ENCODE assay signal across 27 cellular contexts in the genomic region with DNA sequence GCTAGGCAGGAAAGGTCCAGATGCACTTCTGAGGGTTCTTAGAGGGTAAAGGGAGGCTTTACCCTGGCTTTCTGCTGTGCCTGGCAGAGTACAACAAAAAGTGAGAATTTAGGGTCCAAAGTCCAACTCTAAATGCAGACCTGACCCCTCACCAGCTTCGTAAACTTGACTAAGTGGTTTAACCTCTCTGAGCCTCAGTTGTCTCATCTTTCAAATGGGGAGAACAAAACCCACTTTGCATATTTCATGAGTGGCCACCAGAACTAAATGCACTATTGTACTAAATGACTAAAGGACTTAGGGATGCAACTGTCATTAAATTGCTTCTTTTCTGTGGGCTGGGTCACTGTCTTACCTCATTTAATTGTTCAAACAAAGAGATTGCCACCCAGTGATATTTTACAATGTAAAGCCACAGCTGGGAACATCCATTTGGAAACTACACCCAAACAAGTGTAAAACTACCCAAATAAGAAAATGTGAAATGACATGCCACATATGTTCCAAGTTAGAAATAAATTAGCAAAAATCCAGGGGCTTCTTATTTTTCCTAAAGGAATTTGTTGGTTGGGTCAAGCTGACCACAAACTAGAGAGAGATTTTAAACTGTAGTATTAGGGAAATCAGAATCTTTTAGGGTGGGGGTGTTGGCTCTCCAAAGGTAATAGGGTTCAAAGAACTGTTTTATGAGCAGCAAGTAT. TPM values are rescaled to one million over a fixed set of nuclear protein-coding genes. Genes with fewer than 3 reads are reported as not detected.
"Had no signal": no experiment of that assay in that cellular context is flagged by ENCODE, and none has a peak within 500 bp of the region (broad histone marks: within the 10 kb centered on the region; RNA-seq: fewer than 3 reads in every experiment).

No MANE protein-coding gene starts in this region.

- H3K9me3 Mint-ChIP-seq: activated naive CD4-positive, alpha-beta T cell treated with anti-CD3 and anti-CD28 coated beads, Interleukin-2, amount 50 U/mL, for 24 hours; central memory CD8-positive, alpha-beta T cell; endodermal cell; memory B cell; neural progenitor cell; stimulated activated naive CD8-positive, alpha-beta T cell treated with anti-CD3 and anti-CD28 coated beads, Interleukin-15, Interleukin-2, amounts not matched to agents 100 ng/mL and 50 ng/mL, for 24 hours had no signal

- H3K27ac Mint-ChIP-seq: activated CD8-positive, alpha-beta T cell treated with anti-CD3 and anti-CD28 coated beads, Interleukin-2, amount 10 ng/mL, durations not matched to agents 7 days and 5 days; activated naive CD4-positive, alpha-beta T cell treated with anti-CD3 and anti-CD28 coated beads, Interleukin-2, amount 50 U/mL, for 24 hours; activated T-helper 1 cell treated with anti-CD3 and anti-CD28 coated beads, Interleukin-12 subunit alpha, Interleukin-12 subunit beta, Interleukin-2, Interleukin-4 antibody, amounts not matched to agents 30 ng/mL and 10 ng/mL and 1 ng/mL, durations not matched to agents 14 hours and 24 hours and 36 hours; endodermal cell; memory B cell; neural progenitor cell; progenitor cell of endocrine pancreas; stimulated activated naive CD8-positive, alpha-beta T cell treated with anti-CD3 and anti-CD28 coated beads, Interleukin-15, Interleukin-2, amounts not matched to agents 100 ng/mL and 50 ng/mL, for 24 hours had no signal

- H3K4me2 ChIP-seq: neural progenitor cell had no signal

- H3K27me3 Mint-ChIP-seq: activated naive CD4-positive, alpha-beta T cell treated with anti-CD3 and anti-CD28 coated beads, Interleukin-2, amount 50 U/mL, for 24 hours; memory B cell; progenitor cell of endocrine pancreas; stimulated activated naive CD8-positive, alpha-beta T cell treated with anti-CD3 and anti-CD28 coated beads, Interleukin-15, Interleukin-2, amounts not matched to agents 100 ng/mL and 50 ng/mL, for 24 hours had no signal

- H3K36me3 ChIP-seq: adrenal gland, breast epithelium, gastroesophageal sphincter, heart left ventricle, neural progenitor cell, thyroid gland had no signal

- DNase-seq: activated CD4-positive, alpha-beta T cell treated with anti-CD3 and anti-CD28 coated beads for 1 hour; activated CD4-positive, alpha-beta T cell treated with anti-CD3 and anti-CD28 coated beads, Interleukin-2, amount 50 U/mL, for 1 hour; activated CD8-positive, alpha-beta T cell treated with anti-CD3 and anti-CD28 coated beads, Interleukin-2, amount 10 ng/mL, durations not matched to agents 7 days and 5 days; activated gamma-delta T cell; adrenal gland; endodermal cell; heart left ventricle; islet precursor cell; left cardiac atrium; naive B cell; retina; substantia nigra; T-helper 1 cell; thyroid gland had no signal

- H3K27me3 ChIP-seq: adrenal gland, breast epithelium, gastroesophageal sphincter, heart left ventricle, neural progenitor cell, thyroid gland had no signal

- H3K4me1 Mint-ChIP-seq: activated naive CD4-positive, alpha-beta T cell treated with anti-CD3 and anti-CD28 coated beads, Interleukin-2, amount 50 U/mL, for 24 hours; central memory CD8-positive, alpha-beta T cell had no signal

- H3K27ac ChIP-seq: adrenal gland, breast epithelium, epithelial cell of prostate, gastroesophageal sphincter, heart left ventricle, neural progenitor cell, thyroid gland had no signal

- H3K4me3 ChIP-seq: adrenal gland, breast epithelium, gastroesophageal sphincter, heart left ventricle, neural progenitor cell, thyroid gland had no signal

- FAIRE-seq: astrocyte, colon, TTC549 had no signal

- H3K36me3 Mint-ChIP-seq: activated naive CD4-positive, alpha-beta T cell treated with anti-CD3 and anti-CD28 coated beads, Interleukin-2, amount 50 U/mL, for 24 hours; memory B cell; neural progenitor cell had no signal

- ATAC-seq: activated CD8-positive, alpha-beta T cell treated with anti-CD3 and anti-CD28 coated beads, Interleukin-2, amount 10 ng/mL, durations not matched to agents 7 days and 5 days; gastroesophageal sphincter; heart left ventricle; left cardiac atrium had no signal

- H3K4me1 ChIP-seq: adrenal gland, breast epithelium, neural progenitor cell had no signal

- H3K9ac ChIP-seq: neural progenitor cell had no signal

- H3K4me3 Mint-ChIP-seq: activated CD8-positive, alpha-beta T cell treated with anti-CD3 and anti-CD28 coated beads, Interleukin-2, amount 10 ng/mL, durations not matched to agents 7 days and 5 days; activated naive CD4-positive, alpha-beta T cell treated with anti-CD3 and anti-CD28 coated beads, Interleukin-2, amount 50 U/mL, for 24 hours; activated T-helper 1 cell treated with anti-CD3 and anti-CD28 coated beads, Interleukin-12 subunit alpha, Interleukin-12 subunit beta, Interleukin-2, Interleukin-4 antibody, amounts not matched to agents 30 ng/mL and 10 ng/mL and 1 ng/mL, durations not matched to agents 14 hours and 24 hours and 36 hours; central memory CD8-positive, alpha-beta T cell; endodermal cell; memory B cell; naive B cell; neural progenitor cell; stimulated activated naive CD8-positive, alpha-beta T cell treated with anti-CD3 and anti-CD28 coated beads, Interleukin-15, Interleukin-2, amounts not matched to agents 100 ng/mL and 50 ng/mL, for 24 hours had no signal

- H3K9me3 ChIP-seq: adrenal gland, breast epithelium, gastroesophageal sphincter, heart left ventricle, thyroid gland had no signal

- H2AFZ ChIP-seq: neural progenitor cell had no signal

RNA-seq across cellular contexts. Expression of a gene that starts 48.3 kb away (rescaled TPM):
- total RNA-seq: activated CD8-positive, alpha-beta T cell treated with anti-CD3 and anti-CD28 coated beads, Interleukin-2, amount 10 ng/mL, durations not matched to agents 7 days and 5 days; activated T-helper 1 cell treated with anti-CD3 and anti-CD28 coated beads, Interleukin-12 subunit alpha, Interleukin-12 subunit beta, Interleukin-2, Interleukin-4 antibody, amounts not matched to agents 30 ng/mL and 10 ng/mL and 1 ng/mL, durations not matched to agents 14 hours and 24 hours and 36 hours had no signal
